Comparison of ENCODE assay signal across 1 cellular context in genomic region chr20:49653925-49654324, GRCh38.
TF ChIP-seq lines count a peak whose summit lies in the region.

No MANE protein-coding gene starts in this region.

TF ChIP-seq in K562, 482 proteins besides CTCF, POLR2A, EP300 and RAD21 (continued from another document):
- TF ChIP-seq TFE3 (CRISPR knock-in tag; IDR thresholded peaks at IDR 0.05): peak; percentile 67
